ENCODE assay signal across 15 cellular contexts in genomic region chr1:227896710-227897655, GRCh38. TPM values are rescaled to one million over a fixed set of nuclear protein-coding genes. Genes with fewer than 3 reads are reported as not detected.
A peak's percentile ranks its signal among the peaks of the same experiment; 100 is the strongest.
DNase-seq lines count a peak whose midpoint lies in the region; ATAC-seq and TF ChIP-seq lines count a peak whose summit lies in the region.
"Had no signal": no experiment of that assay in that cellular context is flagged by ENCODE, and none has a peak within 500 bp of the region (broad histone marks: within the 10 kb centered on the region; RNA-seq: fewer than 3 reads in every experiment).

No MANE protein-coding gene starts in this region.

- intact Hi-C loops in aorta (cut with DNase I), result no loop called here

- ATAC-seq in omental fat pad (ENCODE audit: low FRiP score), result no peak
- ATAC-seq in aorta (ENCODE audit: low FRiP score), result no peak
- ATAC-seq: activated T-helper 17 cell treated with anti-CD3 and anti-CD28 coated beads, Interleukin-2, amount 50 U/mL, for 72 hours; naive thymus-derived CD4-positive, alpha-beta T cell had no signal

- H3K4me3 Mint-ChIP-seq in glutamatergic neuron (ENCODE audit: unreplicated experiment) (no peak overlapping the region), nephron progenitor cell (no peak overlapping the region)
- H3K4me3 Mint-ChIP-seq: activated T-helper 17 cell treated with anti-CD3 and anti-CD28 coated beads, Interleukin-2, amount 50 U/mL, for 72 hours; naive thymus-derived CD4-positive, alpha-beta T cell had no signal

- no peak overlapping the region for H3K27ac Mint-ChIP-seq in glutamatergic neuron (ENCODE audit: unreplicated experiment)
- H3K27ac Mint-ChIP-seq in nephron progenitor cell, result no peak overlapping the region
- H3K27ac Mint-ChIP-seq: activated T-helper 17 cell treated with anti-CD3 and anti-CD28 coated beads, Interleukin-2, amount 50 U/mL, for 72 hours had no signal

- no peaks in the 10 kb centered on the region for H3K36me3 ChIP-seq in aorta (ENCODE audit: control insufficient read depth in 1 of 2, insufficient read depth in 2 of 2, low read length in 1 of 2)

- H3K4me3 ChIP-seq in aorta (ENCODE audit: low read length in 2 of 2), result no peak overlapping the region

- H3K4me1 ChIP-seq in aorta (ENCODE audit: control insufficient read depth in 1 of 2, insufficient read depth in 2 of 2, low read length in 2 of 2), result no peaks in the 10 kb centered on the region

- no peak overlapping the region for H3K27ac ChIP-seq in aorta (ENCODE audit: low read depth in 1 of 2, low read length in 2 of 2)

- TF ChIP-seq CTCF in glutamatergic neuron (IDR thresholded peaks at IDR 0.05; ENCODE audit: partially characterized antibody, unreplicated experiment) (no peak), omental fat pad (IDR thresholded peaks at IDR 0.05) (no peak), nephron progenitor cell (IDR thresholded peaks at IDR 0.05) (no peak)

- no peaks in the 10 kb centered on the region for H3K27me3 ChIP-seq in aorta (ENCODE audit: control insufficient read depth in 1 of 2, insufficient read depth in 2 of 2, low read length in 1 of 2)

- 93 to 95% methylated on average over 9 of the region's 9 CpGs for WGBS in aorta, 2 donors

- H3K27me3 Mint-ChIP-seq in glutamatergic neuron (ENCODE audit: unreplicated experiment) (peaks cover 5% of the 10 kb centered on the region), nephron progenitor cell (ENCODE audit: low read depth, poor library complexity) (peaks cover 6% of the 10 kb centered on the region)
- H3K27me3 Mint-ChIP-seq: activated T-helper 17 cell treated with anti-CD3 and anti-CD28 coated beads, Interleukin-2, amount 50 U/mL, for 72 hours; naive thymus-derived CD4-positive, alpha-beta T cell had no signal

- H3K36me3 Mint-ChIP-seq in glutamatergic neuron (ENCODE audit: unreplicated experiment) (no peaks in the 10 kb centered on the region), nephron progenitor cell (ENCODE audit: low read depth) (no peaks in the 10 kb centered on the region)
- H3K36me3 Mint-ChIP-seq: naive thymus-derived CD4-positive, alpha-beta T cell had no signal

- no peaks in the 10 kb centered on the region for H3K9me3 ChIP-seq in aorta (ENCODE audit: control insufficient read depth, low read length)

- H3K9me3 Mint-ChIP-seq in glutamatergic neuron (ENCODE audit: unreplicated experiment) (peaks cover 6% of the 10 kb centered on the region), nephron progenitor cell (no peaks in the 10 kb centered on the region)
- H3K9me3 Mint-ChIP-seq: activated T-helper 17 cell treated with anti-CD3 and anti-CD28 coated beads, Interleukin-2, amount 50 U/mL, for 72 hours had no signal

- H3K4me1 Mint-ChIP-seq in glutamatergic neuron (ENCODE audit: low read depth, unreplicated experiment) (no peaks in the 10 kb centered on the region), nephron progenitor cell (peaks cover 31% of the 10 kb centered on the region)

- peak; percentile 1 for DNase-seq in stimulated activated CD4-positive, alpha-beta T cell treated with anti-CD3 and anti-CD28 coated beads, Interleukin-4, amount 100 ng/mL, for 1 hour
- DNase-seq in stimulated activated CD4-positive, alpha-beta T cell treated with anti-CD3 and anti-CD28 coated beads, Interleukin-2, amount 100 ng/mL, for 48 hours, result no peak
- DNase-seq in glutamatergic neuron (peak; percentile 11), omental fat pad (ENCODE audit: low spot score) (peak; percentile 18), aorta (peak; percentile 20 to 59), H4 (ENCODE audit: low spot score) (no peak), SIG-M5 treated with dmso at 0.1 percent for 504 hours (lab: John Stamatoyannopoulos, UW; ENCODE audit: unreplicated experiment) (no peak), nephron progenitor cell (no peak)
- DNase-seq: AML-193, DMS79 treated with DMSO at 0.1 percent for 48 hours, H7, NCI-H1105 treated with DMSO at 0.1 percent for 48 hours, NCI-H524 treated with DMSO at 0.1 percent for 48 hours had no signal

RNA-seq across cellular contexts. Expression of gene WNT9A, which starts 50.7 kb away (rescaled TPM):
- total RNA-seq in glutamatergic neuron (ENCODE audit: unreplicated experiment) (13.8 TPM), omental fat pad (10 to 100 TPM in 2 of 4 donors, 1 to 10 TPM in 2; 1.3 to 16.5 (median 5.8) TPM), aorta (1 to 10 TPM in 1 of 2 donors, under 1 TPM in 1; 0.94 to 3.5 TPM)
- under 1 TPM; 0.13 to 0.38 TPM for polyA plus RNA-seq in aorta
- 0.37 and 0.47 TPM in 2 replicates for total RNA-seq in H4 (2014; rRNA removed; shearing (Covaris generic))
- polyA plus RNA-seq: naive thymus-derived CD4-positive, alpha-beta T cell had no signal

Comparison
In these comparisons a context has a peak if more than half of its experiments do, and no peak if none do; other contexts are left out.
1. DNase-seq: peak in stimulated activated CD4-positive, alpha-beta T cell treated with anti-CD3 and anti-CD28 coated beads, Interleukin-4, amount 100 ng/mL, for 1 hour (single experiment), glutamatergic neuron (single experiment), omental fat pad (single experiment) and aorta (2 of 2); none in stimulated activated CD4-positive, alpha-beta T cell treated with anti-CD3 and anti-CD28 coated beads, Interleukin-2, amount 100 ng/mL, for 48 hours (0 of 2), H4 (single experiment), SIG-M5 treated with dmso at 0.1 percent for 504 hours (single experiment) and nephron progenitor cell (single experiment).